ENCODE assay signal across 1 cellular context in genomic region chr14:76812093-76812421, GRCh38.
A peak's percentile ranks its signal among the peaks of the same experiment; 100 is the strongest.
TF ChIP-seq lines count a peak whose summit lies in the region.

No MANE protein-coding gene starts in this region.

TF ChIP-seq in HepG2, 621 proteins besides CTCF, POLR2A, EP300 and RAD21:
- TF ChIP-seq ZNF782 (CRISPR knock-in tag; IDR thresholded peaks at IDR 0.05; ENCODE audit: borderline replicate concordance) (0 out of 2 replicates have a peak, but pooled peaks have one; percentile 6), ZNF646 (CRISPR knock-in tag; IDR thresholded peaks at IDR 0.05) (peak; percentile 20; the same call in 1 of the 2 replicates), PLSCR1 (CRISPR knock-in tag; IDR thresholded peaks at IDR 0.05; ENCODE audit: borderline replicate concordance) (no peak), RFX1 (IDR thresholded peaks at IDR 0.05) (no peak), ZNF839 (CRISPR knock-in tag; IDR thresholded peaks at IDR 0.05; ENCODE audit: borderline replicate concordance) (no peak), ZNF17 (CRISPR knock-in tag; IDR thresholded peaks at IDR 0.05) (0 out of 2 replicates have a peak, but pooled peaks have one; percentile 29), ZNF18 (CRISPR knock-in tag; IDR thresholded peaks at IDR 0.05; ENCODE audit: insufficient replicate concordance) (peak; percentile 11), ZNF292 (CRISPR knock-in tag; IDR thresholded peaks at IDR 0.05; ENCODE audit: borderline replicate concordance, low read depth) (no peak), TFAP4 (IDR thresholded peaks at IDR 0.05; ENCODE audit: borderline replicate concordance, low read depth) (0 out of 2 replicates have a peak, but pooled peaks have one; percentile 0), ZNF143 (CRISPR knock-in tag; IDR thresholded peaks at IDR 0.05) (no peak), PRDM15 (CRISPR knock-in tag; IDR thresholded peaks at IDR 0.05) (no peak), ZNF841 (CRISPR knock-in tag; IDR thresholded peaks at IDR 0.05; ENCODE audit: borderline replicate concordance) (0 out of 2 replicates have a peak, but pooled peaks have one; percentile 24)
TF ChIP-seq in HepG2: peak in this region for 6.
